ENCODE assay signal across 8 cellular contexts in genomic region chr6:119742188-119742803, GRCh38.
A peak's percentile ranks its signal among the peaks of the same experiment; 100 is the strongest.
DNase-seq lines count a peak whose midpoint lies in the region; ATAC-seq and TF ChIP-seq lines count a peak whose summit lies in the region.

No MANE protein-coding gene starts in this region.

- TF ChIP-seq CTCF in GM12865 (IDR thresholded peaks at IDR 0.05; ENCODE audit: insufficient read depth, low read depth, low read length, missing control alignments) (peak; percentile 80), astrocyte of the cerebellum (IDR thresholded peaks at IDR 0.05; ENCODE audit: low read depth, low read length, missing control alignments) (peak; percentile 85)

- in situ Hi-C loops in astrocyte of the cerebellum (cut with HindIII; ENCODE audit: low sequenced_read_pairs) = no loop called here

- H3K4me3 ChIP-seq in GM12865 (ENCODE audit: low read depth, low read length) (no peak overlapping the region), astrocyte of the cerebellum (ENCODE audit: low read depth, low read length) (no peak overlapping the region)
- no peak overlapping the region for H3K4me3 ChIP-seq in Jurkat, Clone E6-1 (ENCODE audit: low read length)

- ATAC-seq in GM21786 (IDR thresholded peaks at IDR 0.05; ENCODE audit: unreplicated experiment) = peak; percentile 86

- DNase-seq in GM12865 (ENCODE audit: low read depth) (peak; percentile 73), SW 1271 (lab: John Stamatoyannopoulos, UW) (peak; percentile 1 to 36), astrocyte of the cerebellum (ENCODE audit: low read depth) (peak; percentile 19), iPS-NIHi7 (ENCODE audit: extremely low spot score) (peak; percentile 63), epidermal melanocyte (ENCODE audit: insufficient read length, low spot score) (no peak)
- DNase-seq in Jurkat, Clone E6-1 (ENCODE audit: low read depth, low spot score) = peak; percentile 41
- peak; percentile 65 for DNase-seq in stimulated activated CD4-positive, alpha-beta T cell treated with anti-CD3 and anti-CD28 coated beads, Interleukin-15, amount 100 ng/mL, for 24 hours
